ENCODE assay signal across 8 cellular contexts in genomic region chr18:3129053-3129864, GRCh38.
DNase-seq lines count a peak whose midpoint lies in the region; ATAC-seq lines count a peak whose summit lies in the region.

No MANE protein-coding gene starts in this region.

- no peak overlapping the region for H2BK15ac ChIP-seq in mesendoderm (replicated peaks; ENCODE audit: low read depth)

- H3K36me3 Mint-ChIP-seq in effector memory CD8-positive, alpha-beta T cell (ENCODE audit: insufficient read depth), result peaks cover 2% of the 10 kb centered on the region

- no peaks in the 10 kb centered on the region for H3K79me2 ChIP-seq in mesendoderm (ENCODE audit: control insufficient read depth, insufficient read depth, low read length)

- no peaks in the 10 kb centered on the region for H3K9me3 Mint-ChIP-seq in effector memory CD8-positive, alpha-beta T cell

- no peak overlapping the region for H2BK120ac ChIP-seq in mesendoderm (ENCODE audit: low read depth, low read length)

- peak; percentile 95 for DNase-seq in Ammon's horn (ENCODE audit: low spot score)
- DNase-seq in NOMO-1 (lab: John Stamatoyannopoulos, UW; ENCODE audit: unreplicated experiment in 2 of 2), result peak; percentile 75 to 84
- peak; percentile 89 for DNase-seq in activated CD8-positive, alpha-beta memory T cell treated with anti-CD3 and anti-CD28 coated beads for 24 hours
- peak; percentile 71 to 81 (median 77) for DNase-seq in effector memory CD8-positive, alpha-beta T cell
- peak; percentile 91 for DNase-seq in mesendoderm
- peak; percentile 62 to 63 for DNase-seq in stimulated activated CD8-positive, alpha-beta memory T cell treated with anti-CD3 and anti-CD28 coated beads, Interleukin-15, amount 100 ng/mL, for 48 hours (ENCODE audit: low read depth in 2 of 2)

- no peaks in the 10 kb centered on the region for H3K36me3 ChIP-seq in mesendoderm (ENCODE audit: control insufficient read depth, insufficient read depth, low read length)

- no peak overlapping the region for H3K4ac ChIP-seq in mesendoderm (ENCODE audit: low read depth, low read length)

- no peaks in the 10 kb centered on the region for H3K79me1 ChIP-seq in mesendoderm (ENCODE audit: low read length)

- H3K27me3 Mint-ChIP-seq in effector memory CD8-positive, alpha-beta T cell, result no peaks in the 10 kb centered on the region

- H2AK5ac ChIP-seq in mesendoderm (ENCODE audit: low read length), result no peak overlapping the region

- H3K18ac ChIP-seq in mesendoderm (ENCODE audit: low read length), result no peak overlapping the region

- no peaks in the 10 kb centered on the region for H3K4me1 ChIP-seq in mesendoderm (ENCODE audit: control insufficient read depth, low read depth, low read length)

- peaks cover 4 to 5% of the 10 kb centered on the region in 2 donors for H3K4me1 Mint-ChIP-seq in effector memory CD8-positive, alpha-beta T cell (ENCODE audit: low read depth in 2 of 2)

- no peak overlapping the region for H3K23ac ChIP-seq in mesendoderm (ENCODE audit: low read length)

- no peak overlapping the region for H3K27ac Mint-ChIP-seq in effector memory CD8-positive, alpha-beta T cell

- H3K9ac ChIP-seq in mesendoderm (ENCODE audit: low read length), result no peak overlapping the region

- ATAC-seq in GM19023 (IDR thresholded peaks at IDR 0.05; ENCODE audit: unreplicated experiment) (peak; percentile 98), HG03196 (IDR thresholded peaks at IDR 0.05; ENCODE audit: unreplicated experiment) (peak; percentile 93)
- peak; percentile 99 for ATAC-seq in effector memory CD8-positive, alpha-beta T cell (replicated peaks)

- no peak overlapping the region for H3K4me3 Mint-ChIP-seq in effector memory CD8-positive, alpha-beta T cell

- no peak overlapping the region for H3K4me2 ChIP-seq in mesendoderm (ENCODE audit: low read length)

- WGBS in mesendoderm (ENCODE audit: extremely low coverage, insufficient coverage, low lambda C conversion rate), result no CpG with 5 or more reads among the region's 16 CpGs

- no peak overlapping the region for H3K56ac ChIP-seq in mesendoderm (ENCODE audit: low read length)

- H3K27me3 ChIP-seq in mesendoderm (ENCODE audit: insufficient read depth, low read length, poor library complexity), result no peaks in the 10 kb centered on the region

- no peak overlapping the region for H4K5ac ChIP-seq in mesendoderm (ENCODE audit: low read length)

- H2BK5ac ChIP-seq in mesendoderm (ENCODE audit: low read length), result no peak overlapping the region

- H3K27ac ChIP-seq in mesendoderm (ENCODE audit: low read depth, low read length), result no peak overlapping the region

- no peak overlapping the region for H3K4me3 ChIP-seq in mesendoderm (ENCODE audit: low read length)

- no peak overlapping the region for H4K8ac ChIP-seq in mesendoderm (ENCODE audit: low read depth, low read length)
